1 cellular context compared by ENCODE assay signal in the genomic region with DNA sequence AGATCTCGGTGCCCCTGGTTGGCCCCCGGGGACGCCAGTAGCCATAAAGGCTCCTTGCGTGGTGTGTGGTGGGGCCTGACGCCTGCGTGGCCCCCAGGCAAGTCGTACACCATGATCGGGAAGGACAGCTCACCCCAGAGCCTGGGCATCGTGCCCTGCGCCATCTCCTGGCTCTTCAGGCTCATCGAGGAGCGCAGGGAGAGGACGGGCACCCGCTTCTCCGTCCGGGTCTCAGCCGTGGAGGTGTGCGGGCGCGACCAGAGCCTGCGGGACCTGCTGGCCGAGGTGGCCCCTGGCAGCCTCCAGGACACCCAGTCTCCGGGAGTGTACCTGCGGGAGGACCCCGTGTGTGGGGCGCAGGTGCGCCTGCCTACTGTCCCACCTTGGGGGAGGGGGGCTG.
TF ChIP-seq lines count a peak whose summit lies in the region.

No MANE protein-coding gene starts in this region.

TF ChIP-seq in H1, 55 proteins besides CTCF, POLR2A, EP300 and RAD21:
- TF ChIP-seq POLR2AphosphoS5 (IDR thresholded peaks at IDR 0.05; ENCODE audit: low read depth, low read length) (no peak), CHD1 (IDR thresholded peaks at IDR 0.05; ENCODE audit: low read depth, low read length) (no peak), SIN3A (conservative IDR thresholded peaks at IDR 0.05 in 1 of 2, IDR thresholded peaks at IDR 0.05 in 1 of 2; ENCODE audit: low read depth in 1 of 2, low read length in 2 of 2) (no peak), GABPA (IDR thresholded peaks at IDR 0.05; ENCODE audit: borderline replicate concordance, insufficient read depth, low read length) (no peak), SRF (IDR thresholded peaks at IDR 0.05; ENCODE audit: low read depth, low read length) (no peak), BRCA1 (IDR thresholded peaks at IDR 0.05; ENCODE audit: low read depth, low read length) (no peak), TAF7 (optimal IDR thresholded peaks at IDR 0.05; ENCODE audit: borderline replicate concordance, low read depth, low read length) (no peak), SUZ12 (IDR thresholded peaks at IDR 0.05; ENCODE audit: low read length) (no peak), RNF2 (IDR thresholded peaks at IDR 0.05; ENCODE audit: borderline replicate concordance, low read depth, low read length, missing control alignments, poor library complexity, severe bottlenecking) (no peak), TBP (IDR thresholded peaks at IDR 0.05; ENCODE audit: low read depth, low read length) (no peak), CHD2 (IDR thresholded peaks at IDR 0.05; ENCODE audit: low read length) (no peak), RXRA (IDR thresholded peaks at IDR 0.05; ENCODE audit: insufficient read depth, low read depth, low read length) (no peak), SP4 (IDR thresholded peaks at IDR 0.05; ENCODE audit: low read length) (no peak), NRF1 (IDR thresholded peaks at IDR 0.05; ENCODE audit: low read depth, low read length) (no peak)
- TF ChIP-seq, protein P1, sequence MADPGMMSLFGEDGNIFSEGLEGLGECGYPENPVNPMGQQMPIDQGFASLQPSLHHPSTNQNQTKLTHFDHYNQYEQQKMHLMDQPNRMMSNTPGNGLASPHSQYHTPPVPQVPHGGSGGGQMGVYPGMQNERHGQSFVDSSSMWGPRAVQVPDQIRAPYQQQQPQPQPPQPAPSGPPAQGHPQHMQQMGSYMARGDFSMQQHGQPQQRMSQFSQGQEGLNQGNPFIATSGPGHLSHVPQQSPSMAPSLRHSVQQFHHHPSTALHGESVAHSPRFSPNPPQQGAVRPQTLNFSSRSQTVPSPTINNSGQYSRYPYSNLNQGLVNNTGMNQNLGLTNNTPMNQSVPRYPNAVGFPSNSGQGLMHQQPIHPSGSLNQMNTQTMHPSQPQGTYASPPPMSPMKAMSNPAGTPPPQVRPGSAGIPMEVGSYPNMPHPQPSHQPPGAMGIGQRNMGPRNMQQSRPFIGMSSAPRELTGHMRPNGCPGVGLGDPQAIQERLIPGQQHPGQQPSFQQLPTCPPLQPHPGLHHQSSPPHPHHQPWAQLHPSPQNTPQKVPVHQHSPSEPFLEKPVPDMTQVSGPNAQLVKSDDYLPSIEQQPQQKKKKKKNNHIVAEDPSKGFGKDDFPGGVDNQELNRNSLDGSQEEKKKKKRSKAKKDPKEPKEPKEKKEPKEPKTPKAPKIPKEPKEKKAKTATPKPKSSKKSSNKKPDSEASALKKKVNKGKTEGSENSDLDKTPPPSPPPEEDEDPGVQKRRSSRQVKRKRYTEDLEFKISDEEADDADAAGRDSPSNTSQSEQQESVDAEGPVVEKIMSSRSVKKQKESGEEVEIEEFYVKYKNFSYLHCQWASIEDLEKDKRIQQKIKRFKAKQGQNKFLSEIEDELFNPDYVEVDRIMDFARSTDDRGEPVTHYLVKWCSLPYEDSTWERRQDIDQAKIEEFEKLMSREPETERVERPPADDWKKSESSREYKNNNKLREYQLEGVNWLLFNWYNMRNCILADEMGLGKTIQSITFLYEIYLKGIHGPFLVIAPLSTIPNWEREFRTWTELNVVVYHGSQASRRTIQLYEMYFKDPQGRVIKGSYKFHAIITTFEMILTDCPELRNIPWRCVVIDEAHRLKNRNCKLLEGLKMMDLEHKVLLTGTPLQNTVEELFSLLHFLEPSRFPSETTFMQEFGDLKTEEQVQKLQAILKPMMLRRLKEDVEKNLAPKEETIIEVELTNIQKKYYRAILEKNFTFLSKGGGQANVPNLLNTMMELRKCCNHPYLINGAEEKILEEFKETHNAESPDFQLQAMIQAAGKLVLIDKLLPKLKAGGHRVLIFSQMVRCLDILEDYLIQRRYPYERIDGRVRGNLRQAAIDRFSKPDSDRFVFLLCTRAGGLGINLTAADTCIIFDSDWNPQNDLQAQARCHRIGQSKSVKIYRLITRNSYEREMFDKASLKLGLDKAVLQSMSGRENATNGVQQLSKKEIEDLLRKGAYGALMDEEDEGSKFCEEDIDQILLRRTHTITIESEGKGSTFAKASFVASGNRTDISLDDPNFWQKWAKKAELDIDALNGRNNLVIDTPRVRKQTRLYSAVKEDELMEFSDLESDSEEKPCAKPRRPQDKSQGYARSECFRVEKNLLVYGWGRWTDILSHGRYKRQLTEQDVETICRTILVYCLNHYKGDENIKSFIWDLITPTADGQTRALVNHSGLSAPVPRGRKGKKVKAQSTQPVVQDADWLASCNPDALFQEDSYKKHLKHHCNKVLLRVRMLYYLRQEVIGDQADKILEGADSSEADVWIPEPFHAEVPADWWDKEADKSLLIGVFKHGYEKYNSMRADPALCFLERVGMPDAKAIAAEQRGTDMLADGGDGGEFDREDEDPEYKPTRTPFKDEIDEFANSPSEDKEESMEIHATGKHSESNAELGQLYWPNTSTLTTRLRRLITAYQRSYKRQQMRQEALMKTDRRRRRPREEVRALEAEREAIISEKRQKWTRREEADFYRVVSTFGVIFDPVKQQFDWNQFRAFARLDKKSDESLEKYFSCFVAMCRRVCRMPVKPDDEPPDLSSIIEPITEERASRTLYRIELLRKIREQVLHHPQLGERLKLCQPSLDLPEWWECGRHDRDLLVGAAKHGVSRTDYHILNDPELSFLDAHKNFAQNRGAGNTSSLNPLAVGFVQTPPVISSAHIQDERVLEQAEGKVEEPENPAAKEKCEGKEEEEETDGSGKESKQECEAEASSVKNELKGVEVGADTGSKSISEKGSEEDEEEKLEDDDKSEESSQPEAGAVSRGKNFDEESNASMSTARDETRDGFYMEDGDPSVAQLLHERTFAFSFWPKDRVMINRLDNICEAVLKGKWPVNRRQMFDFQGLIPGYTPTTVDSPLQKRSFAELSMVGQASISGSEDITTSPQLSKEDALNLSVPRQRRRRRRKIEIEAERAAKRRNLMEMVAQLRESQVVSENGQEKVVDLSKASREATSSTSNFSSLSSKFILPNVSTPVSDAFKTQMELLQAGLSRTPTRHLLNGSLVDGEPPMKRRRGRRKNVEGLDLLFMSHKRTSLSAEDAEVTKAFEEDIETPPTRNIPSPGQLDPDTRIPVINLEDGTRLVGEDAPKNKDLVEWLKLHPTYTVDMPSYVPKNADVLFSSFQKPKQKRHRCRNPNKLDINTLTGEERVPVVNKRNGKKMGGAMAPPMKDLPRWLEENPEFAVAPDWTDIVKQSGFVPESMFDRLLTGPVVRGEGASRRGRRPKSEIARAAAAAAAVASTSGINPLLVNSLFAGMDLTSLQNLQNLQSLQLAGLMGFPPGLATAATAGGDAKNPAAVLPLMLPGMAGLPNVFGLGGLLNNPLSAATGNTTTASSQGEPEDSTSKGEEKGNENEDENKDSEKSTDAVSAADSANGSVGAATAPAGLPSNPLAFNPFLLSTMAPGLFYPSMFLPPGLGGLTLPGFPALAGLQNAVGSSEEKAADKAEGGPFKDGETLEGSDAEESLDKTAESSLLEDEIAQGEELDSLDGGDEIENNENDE (IDR thresholded peaks at IDR 0.05; ENCODE audit: insufficient replicate concordance, low read length): no peak
